In the genomic region with DNA sequence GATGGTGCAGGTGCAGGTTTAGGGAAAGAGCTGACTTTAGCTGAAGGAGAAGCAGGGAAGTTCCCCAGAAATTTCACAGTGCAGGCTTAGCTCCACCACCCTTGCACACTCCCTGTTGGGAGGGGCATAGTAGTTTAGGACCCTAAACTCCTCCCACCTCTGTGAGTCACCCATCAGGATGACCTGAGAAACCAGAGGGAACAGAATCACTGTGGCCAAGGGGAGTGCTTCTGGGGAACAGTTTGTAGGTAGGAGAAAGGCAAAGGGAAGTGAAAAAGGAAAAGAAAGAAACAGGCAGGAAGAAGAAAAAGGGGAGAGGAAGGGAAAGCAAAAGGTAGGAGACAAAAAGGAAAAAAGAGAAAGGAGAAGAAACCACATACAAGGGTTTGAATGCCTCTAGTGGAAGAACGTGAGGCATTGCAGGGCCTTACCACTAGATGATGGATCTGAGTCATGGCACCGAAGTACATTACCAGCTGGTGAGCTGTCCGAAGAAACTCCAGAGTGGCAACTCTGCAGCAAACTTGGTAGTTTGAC, we compare ENCODE assay signal across 9 cellular contexts.
DNase-seq lines count a peak whose midpoint lies in the region; ATAC-seq and TF ChIP-seq lines count a peak whose summit lies in the region.
"Had no signal": no experiment of that assay in that cellular context is flagged by ENCODE, and none has a peak within 500 bp of the region (broad histone marks: within the 10 kb centered on the region; RNA-seq: fewer than 3 reads in every experiment).

No MANE protein-coding gene starts in this region.

- DNase-seq in NCI-H2029 (lab: John Stamatoyannopoulos, UW) = peak; percentile 18
- DNase-seq in NCI-H2029 treated with DMSO at 0.1 percent for 48 hours (lab: John Stamatoyannopoulos, UW) = no peak
- DNase-seq in NOMO-1 (lab: John Stamatoyannopoulos, UW; ENCODE audit: unreplicated experiment in 2 of 2) = peak; percentile 5 to 36
- peak; percentile 87 for DNase-seq in fibroblast of peridontal ligament (ENCODE audit: extremely low read depth)
- no peak for DNase-seq in OCI-LY7 (ENCODE audit: low spot score)
- no peak for DNase-seq in putamen (ENCODE audit: low spot score)

- H3K4me3 ChIP-seq in stomach smooth muscle (ENCODE audit: low read length in 2 of 2) = peak overlapping the region in 1 of 2 donors; percentile 23
- H3K4me3 ChIP-seq in OCI-LY7 (ENCODE audit: low read depth, low read length, poor library complexity, severe bottlenecking) = no peak overlapping the region
- H3K4me3 ChIP-seq: BLaER1 had no signal

- POLR2A ChIA-PET in OCI-LY7 (lab: Charles Lee) = interaction anchor here (0.6 kb wide), 1 partner anchor 997 kb away, joined by 3 read pairs; no protein-coding TSS in a partner anchor

- no peak overlapping the region for H3K4me2 ChIP-seq in OCI-LY7 (ENCODE audit: low read length)
- H3K4me2 ChIP-seq: BLaER1 had no signal

- H3K9me3 ChIP-seq in stomach smooth muscle (ENCODE audit: control insufficient read depth in 2 of 2, low read length in 2 of 2) = no peaks in the 10 kb centered on the region
- no peaks in the 10 kb centered on the region for H3K9me3 ChIP-seq in OCI-LY7 (ENCODE audit: low read length)
- H3K9me3 ChIP-seq: BLaER1 had no signal

- no TSS peak for BruUV-seq in OCI-LY7 (replicated peaks; lab: Mats Ljungman, UMichigan)

- no peaks in the 10 kb centered on the region for H3K36me3 ChIP-seq in stomach smooth muscle (ENCODE audit: control insufficient read depth in 2 of 2, insufficient read depth in 2 of 2, low read length in 2 of 2)
- no peaks in the 10 kb centered on the region for H3K36me3 ChIP-seq in OCI-LY7 (ENCODE audit: insufficient read depth, low read length)
- H3K36me3 ChIP-seq: BLaER1 had no signal

- no peak overlapping the region for H3K9ac ChIP-seq in stomach smooth muscle (ENCODE audit: low read length in 2 of 2)
- H3K9ac ChIP-seq: BLaER1 had no signal

- intact Hi-C loops in OCI-LY7 (cut with micrococcal nuclease; ENCODE audit: unreplicated experiment) = no loop called here

- no peak overlapping the region for H2AFZ ChIP-seq in OCI-LY7 (ENCODE audit: low read length)

- H3K27ac ChIP-seq in stomach smooth muscle (ENCODE audit: low read length) = peak overlapping the region; percentile 50
- H3K27ac ChIP-seq in OCI-LY7 (ENCODE audit: low read depth, low read length, poor library complexity, severe bottlenecking) = no peak overlapping the region
- H3K27ac ChIP-seq: BLaER1 had no signal

- CTCF ChIA-PET in OCI-LY7 (lab: Charles Lee; ENCODE audit: unreplicated experiment) = no interaction called here

- no peaks in the 10 kb centered on the region for H3K9me2 ChIP-seq in OCI-LY7 (ENCODE audit: insufficient read depth, low read length)

- H4K20me1 ChIP-seq in OCI-LY7 (ENCODE audit: insufficient read depth, low read length) = no peaks in the 10 kb centered on the region
- H4K20me1 ChIP-seq: BLaER1 had no signal

- no peak for TF ChIP-seq CTCF in OCI-LY7 (conservative IDR thresholded peaks at IDR 0.05; ENCODE audit: low read length)

- H3K27me3 ChIP-seq in stomach smooth muscle (ENCODE audit: control insufficient read depth in 1 of 2, insufficient read depth in 2 of 2, low read length in 2 of 2) = no peaks in the 10 kb centered on the region
- H3K27me3 ChIP-seq: BLaER1 had no signal

- H3K79me2 ChIP-seq in OCI-LY7 (ENCODE audit: insufficient read depth, low read depth, low read length) = no peaks in the 10 kb centered on the region

- peaks cover 6% of the 10 kb centered on the region for H3K4me1 ChIP-seq in stomach smooth muscle (ENCODE audit: control insufficient read depth, insufficient read depth, low read length)
- no peaks in the 10 kb centered on the region for H3K4me1 ChIP-seq in OCI-LY7 (ENCODE audit: insufficient read depth, low read length, poor library complexity, severe bottlenecking)
- H3K4me1 ChIP-seq: BLaER1 had no signal

- peak; percentile 59 for ATAC-seq in HG03064 (IDR thresholded peaks at IDR 0.05; ENCODE audit: low read depth, unreplicated experiment)

Comparison
In these comparisons a context has a peak if more than half of its experiments do, and no peak if none do; other contexts are left out.
1. DNase-seq: peak in NCI-H2029 (single experiment), NOMO-1 (2 of 2) and fibroblast of peridontal ligament (single experiment); none in NCI-H2029 treated with DMSO at 0.1 percent for 48 hours (single experiment), OCI-LY7 (single experiment) and putamen (single experiment).